17 cellular contexts compared by ENCODE assay signal in the genomic region with DNA sequence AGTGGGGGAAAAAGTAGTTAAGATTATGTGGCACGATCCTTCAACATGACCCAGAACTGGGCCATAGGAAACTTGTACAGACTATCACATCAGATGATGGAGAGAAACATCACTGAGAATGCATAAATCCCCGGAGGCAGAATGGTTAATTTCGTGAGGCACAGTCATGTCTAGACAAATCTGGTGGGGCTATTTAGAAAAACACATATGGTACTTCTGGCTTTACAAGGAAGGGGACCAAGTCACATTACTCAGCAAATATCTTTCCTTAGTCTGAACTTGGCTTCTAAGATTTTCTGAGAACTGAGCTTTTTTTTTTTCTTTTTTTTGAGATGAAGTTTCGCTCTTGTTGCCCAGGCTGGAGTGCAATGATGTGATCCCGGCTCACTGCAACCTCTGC. TPM values are rescaled to one million over a fixed set of nuclear protein-coding genes. Genes with fewer than 3 reads are reported as not detected.
"Had no signal": no experiment of that assay in that cellular context is flagged by ENCODE, and none has a peak within 500 bp of the region (broad histone marks: within the 10 kb centered on the region; RNA-seq: fewer than 3 reads in every experiment).

No MANE protein-coding gene starts in this region.

- H3K27me3 Mint-ChIP-seq: activated B cell treated with CpG ODN at 0.5 μM for 24 hours; activated CD4-positive, alpha-beta T cell treated with anti-CD3 and anti-CD28 coated beads, Interleukin-2, amount 10 ng/mL, durations not matched to agents 24 days and 14 days; activated naive CD4-positive, alpha-beta T cell treated with anti-CD3 and anti-CD28 coated beads, Interleukin-2, amount 50 U/mL, for 24 hours; central memory CD8-positive, alpha-beta T cell; effector memory CD8-positive, alpha-beta T cell had no signal

- H3K4me3 Mint-ChIP-seq: activated B cell treated with CpG ODN at 0.5 μM for 24 hours; activated CD4-positive, alpha-beta T cell treated with anti-CD3 and anti-CD28 coated beads, Interleukin-2, amount 10 ng/mL, durations not matched to agents 24 days and 14 days; activated naive CD4-positive, alpha-beta T cell treated with anti-CD3 and anti-CD28 coated beads, Interleukin-2, amount 50 U/mL, for 24 hours; central memory CD8-positive, alpha-beta T cell; effector memory CD8-positive, alpha-beta T cell; T-helper 1 cell treated with Interleukin-12 subunit alpha and Interleukin-12 subunit beta and Interleukin-4 antibody, amounts not matched to agents 30 μg/mL and 1 μg/mL, for 36 hours had no signal

- H3K36me3 ChIP-seq: ovary had no signal

- DNase-seq: activated B cell treated with CpG ODN at 0.5 μM for 24 hours; activated CD4-positive, alpha-beta T cell treated with anti-CD3 and anti-CD28 coated beads, Interleukin-2, amount 10 ng/mL, durations not matched to agents 24 days and 14 days; activated effector memory CD4-positive, alpha-beta T cell treated with Interleukin-2 at 50 U/mL for 16 hours; activated T-cell treated with anti-CD3 and anti-CD28 coated beads, Interleukin-2, amount 50 U/mL, for 1 hour; body of pancreas; effector memory CD8-positive, alpha-beta T cell; erythroblast; foreskin melanocyte; left ventricle myocardium superior; mesendoderm; ovary; retina; stimulated activated CD4-positive, alpha-beta T cell treated with anti-CD3 and anti-CD28 coated beads, Interleukin-4, amount 100 ng/mL, for 4 hours had no signal

- H3K27me3 ChIP-seq: body of pancreas, ovary had no signal

- H3K4me3 ChIP-seq: body of pancreas, ovary had no signal

- H3K9me3 ChIP-seq: body of pancreas, ovary had no signal

- H3K9me3 Mint-ChIP-seq: activated B cell treated with CpG ODN at 0.5 μM for 24 hours; activated CD4-positive, alpha-beta T cell treated with anti-CD3 and anti-CD28 coated beads, Interleukin-2, amount 10 ng/mL, durations not matched to agents 24 days and 14 days; activated naive CD4-positive, alpha-beta T cell treated with anti-CD3 and anti-CD28 coated beads, Interleukin-2, amount 50 U/mL, for 24 hours; central memory CD8-positive, alpha-beta T cell; effector memory CD8-positive, alpha-beta T cell; T-helper 1 cell treated with Interleukin-12 subunit alpha and Interleukin-12 subunit beta and Interleukin-4 antibody, amounts not matched to agents 30 μg/mL and 1 μg/mL, for 36 hours had no signal

- H3K4me1 ChIP-seq: body of pancreas had no signal

- ATAC-seq: body of pancreas; effector memory CD8-positive, alpha-beta T cell had no signal

- H3K36me3 Mint-ChIP-seq: activated naive CD4-positive, alpha-beta T cell treated with anti-CD3 and anti-CD28 coated beads, Interleukin-2, amount 50 U/mL, for 24 hours had no signal

- H3K27ac ChIP-seq: body of pancreas, ovary had no signal

- H3K27ac Mint-ChIP-seq: activated B cell treated with CpG ODN at 0.5 μM for 24 hours; activated CD4-positive, alpha-beta T cell treated with anti-CD3 and anti-CD28 coated beads, Interleukin-2, amount 10 ng/mL, durations not matched to agents 24 days and 14 days; activated naive CD4-positive, alpha-beta T cell treated with anti-CD3 and anti-CD28 coated beads, Interleukin-2, amount 50 U/mL, for 24 hours; effector memory CD8-positive, alpha-beta T cell; T-helper 1 cell treated with Interleukin-12 subunit alpha and Interleukin-12 subunit beta and Interleukin-4 antibody, amounts not matched to agents 30 μg/mL and 1 μg/mL, for 36 hours had no signal

RNA-seq across cellular contexts. Expression of a gene that starts 58.1 kb away (rescaled TPM):
- total RNA-seq: activated B cell treated with CpG ODN at 0.5 μM for 24 hours; activated CD4-positive, alpha-beta T cell treated with anti-CD3 and anti-CD28 coated beads, Interleukin-2, amount 10 ng/mL, durations not matched to agents 24 days and 14 days; activated CD8-positive, alpha-beta memory T cell treated with anti-CD3 and anti-CD28 coated beads for 36 hours had no signal
